In the genomic region with DNA sequence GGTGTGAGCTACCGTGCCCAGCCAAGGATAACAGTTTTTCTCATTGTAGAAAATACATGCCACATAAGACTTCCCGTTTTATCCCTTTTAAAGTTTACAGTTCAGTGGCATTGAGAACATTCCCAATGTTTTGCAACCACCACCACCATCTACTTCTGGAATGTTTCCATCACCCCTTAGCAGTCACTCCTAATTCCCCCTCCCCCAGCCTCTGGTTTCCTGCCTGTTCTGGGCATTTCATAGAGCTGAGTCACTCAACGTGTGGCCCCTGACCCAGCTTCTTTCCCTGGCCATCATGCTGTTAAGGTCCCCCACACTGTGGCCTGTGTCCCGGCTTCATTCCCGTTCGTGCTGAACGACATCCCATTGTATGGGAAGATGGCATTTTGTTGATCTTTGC, we compare ENCODE assay signal across 1 cellular context.
TF ChIP-seq lines count a peak whose summit lies in the region.

No MANE protein-coding gene starts in this region.

TF ChIP-seq in IMR-90, 13 proteins besides CTCF, POLR2A, EP300 and RAD21 (continued from another document):
- TF ChIP-seq, protein P1, sequence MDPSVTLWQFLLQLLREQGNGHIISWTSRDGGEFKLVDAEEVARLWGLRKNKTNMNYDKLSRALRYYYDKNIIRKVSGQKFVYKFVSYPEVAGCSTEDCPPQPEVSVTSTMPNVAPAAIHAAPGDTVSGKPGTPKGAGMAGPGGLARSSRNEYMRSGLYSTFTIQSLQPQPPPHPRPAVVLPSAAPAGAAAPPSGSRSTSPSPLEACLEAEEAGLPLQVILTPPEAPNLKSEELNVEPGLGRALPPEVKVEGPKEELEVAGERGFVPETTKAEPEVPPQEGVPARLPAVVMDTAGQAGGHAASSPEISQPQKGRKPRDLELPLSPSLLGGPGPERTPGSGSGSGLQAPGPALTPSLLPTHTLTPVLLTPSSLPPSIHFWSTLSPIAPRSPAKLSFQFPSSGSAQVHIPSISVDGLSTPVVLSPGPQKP (IDR thresholded peaks at IDR 0.05; ENCODE audit: borderline replicate concordance, low read depth, low read length): no peak
- TF ChIP-seq FOS (IDR thresholded peaks at IDR 0.05; ENCODE audit: low read depth, low read length): 0 out of 2 replicates have a peak, but pooled peaks have one; percentile 39
- no peak for TF ChIP-seq SMC3 (IDR thresholded peaks at IDR 0.05; ENCODE audit: low read depth, low read length)
- peak; percentile 84 for TF ChIP-seq CEBPB (IDR thresholded peaks at IDR 0.05; ENCODE audit: low read depth, low read length)
- TF ChIP-seq, protein P2, sequence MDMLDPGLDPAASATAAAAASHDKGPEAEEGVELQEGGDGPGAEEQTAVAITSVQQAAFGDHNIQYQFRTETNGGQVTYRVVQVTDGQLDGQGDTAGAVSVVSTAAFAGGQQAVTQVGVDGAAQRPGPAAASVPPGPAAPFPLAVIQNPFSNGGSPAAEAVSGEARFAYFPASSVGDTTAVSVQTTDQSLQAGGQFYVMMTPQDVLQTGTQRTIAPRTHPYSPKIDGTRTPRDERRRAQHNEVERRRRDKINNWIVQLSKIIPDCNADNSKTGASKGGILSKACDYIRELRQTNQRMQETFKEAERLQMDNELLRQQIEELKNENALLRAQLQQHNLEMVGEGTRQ (IDR thresholded peaks at IDR 0.05; ENCODE audit: low read depth, low read length): no peak
